In the genomic region with DNA sequence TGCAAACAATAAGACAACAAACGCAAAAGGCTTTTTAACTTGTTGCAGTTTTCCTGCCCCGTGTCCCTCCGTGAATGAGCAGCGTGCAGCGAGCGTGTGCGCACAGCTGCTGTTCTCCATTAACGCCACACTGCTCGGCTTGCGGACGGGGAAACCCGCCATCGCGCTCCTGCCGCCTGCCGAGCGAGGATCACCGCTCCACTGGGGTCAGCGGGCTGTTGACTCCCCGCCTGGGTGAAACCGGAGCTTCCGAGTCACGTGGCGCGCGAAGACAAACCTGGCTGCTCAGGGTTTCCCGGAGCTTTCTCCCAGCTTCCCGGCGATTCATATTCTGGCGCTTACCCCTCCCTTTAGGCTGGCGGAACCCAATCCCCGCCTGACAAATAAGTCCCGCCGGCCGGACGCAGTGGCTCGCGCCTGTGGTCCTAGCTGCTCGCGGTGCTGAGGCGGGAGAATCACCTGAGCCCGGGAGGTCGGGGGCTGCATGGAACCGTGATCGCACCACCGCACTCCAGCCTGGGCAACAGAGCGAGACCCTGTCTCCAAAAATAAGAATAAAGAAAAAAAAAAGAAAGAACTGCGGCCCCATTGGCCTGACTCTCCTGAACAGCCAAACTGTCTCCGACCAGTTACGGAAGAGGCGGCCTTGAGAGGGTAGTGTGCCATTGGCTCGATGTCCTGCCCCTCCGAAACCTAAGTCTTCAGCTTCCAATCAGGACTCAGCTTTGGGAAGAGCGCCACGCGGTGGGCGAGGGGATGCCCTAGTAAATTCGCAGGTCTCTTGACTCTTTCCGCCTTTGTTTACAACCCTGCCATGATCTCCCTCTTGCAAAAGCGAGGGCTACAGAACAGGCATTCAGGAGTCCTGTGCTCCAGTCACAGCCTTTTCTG, we compare ENCODE assay signal across 1 cellular context.
TF ChIP-seq lines count a peak whose summit lies in the region.

A gene with protein sequence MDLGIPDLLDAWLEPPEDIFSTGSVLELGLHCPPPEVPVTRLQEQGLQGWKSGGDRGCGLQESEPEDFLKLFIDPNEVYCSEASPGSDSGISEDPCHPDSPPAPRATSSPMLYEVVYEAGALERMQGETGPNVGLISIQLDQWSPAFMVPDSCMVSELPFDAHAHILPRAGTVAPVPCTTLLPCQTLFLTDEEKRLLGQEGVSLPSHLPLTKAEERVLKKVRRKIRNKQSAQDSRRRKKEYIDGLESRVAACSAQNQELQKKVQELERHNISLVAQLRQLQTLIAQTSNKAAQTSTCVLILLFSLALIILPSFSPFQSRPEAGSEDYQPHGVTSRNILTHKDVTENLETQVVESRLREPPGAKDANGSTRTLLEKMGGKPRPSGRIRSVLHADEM (plus strand): TSS at position 794 of the 891 bp plus-strand sequence. CDS start 624 bp downstream, outside the sequence.

TF ChIP-seq in HEK293, 187 proteins besides CTCF, POLR2A, EP300 and RAD21 (continued from another document):
- TF ChIP-seq, protein P1, sequence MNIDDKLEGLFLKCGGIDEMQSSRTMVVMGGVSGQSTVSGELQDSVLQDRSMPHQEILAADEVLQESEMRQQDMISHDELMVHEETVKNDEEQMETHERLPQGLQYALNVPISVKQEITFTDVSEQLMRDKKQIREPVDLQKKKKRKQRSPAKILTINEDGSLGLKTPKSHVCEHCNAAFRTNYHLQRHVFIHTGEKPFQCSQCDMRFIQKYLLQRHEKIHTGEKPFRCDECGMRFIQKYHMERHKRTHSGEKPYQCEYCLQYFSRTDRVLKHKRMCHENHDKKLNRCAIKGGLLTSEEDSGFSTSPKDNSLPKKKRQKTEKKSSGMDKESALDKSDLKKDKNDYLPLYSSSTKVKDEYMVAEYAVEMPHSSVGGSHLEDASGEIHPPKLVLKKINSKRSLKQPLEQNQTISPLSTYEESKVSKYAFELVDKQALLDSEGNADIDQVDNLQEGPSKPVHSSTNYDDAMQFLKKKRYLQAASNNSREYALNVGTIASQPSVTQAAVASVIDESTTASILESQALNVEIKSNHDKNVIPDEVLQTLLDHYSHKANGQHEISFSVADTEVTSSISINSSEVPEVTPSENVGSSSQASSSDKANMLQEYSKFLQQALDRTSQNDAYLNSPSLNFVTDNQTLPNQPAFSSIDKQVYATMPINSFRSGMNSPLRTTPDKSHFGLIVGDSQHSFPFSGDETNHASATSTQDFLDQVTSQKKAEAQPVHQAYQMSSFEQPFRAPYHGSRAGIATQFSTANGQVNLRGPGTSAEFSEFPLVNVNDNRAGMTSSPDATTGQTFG (tag by site-specific recombination; IDR thresholded peaks at IDR 0.05; ENCODE audit: borderline replicate concordance) = no peak
- TF ChIP-seq MYNN (tag by site-specific recombination; IDR thresholded peaks at IDR 0.05; ENCODE audit: borderline replicate concordance) (no peak), ZNF114 (tag by site-specific recombination; IDR thresholded peaks at IDR 0.05) (no peak), ZNF514 (tag by site-specific recombination; IDR thresholded peaks at IDR 0.05) (no peak), ZNF133 (tag by site-specific recombination; IDR thresholded peaks at IDR 0.05) (no peak), ZFP37 (tag by site-specific recombination; IDR thresholded peaks at IDR 0.05) (peak; percentile 10; the same call in 1 of the 2 replicates), SP3 (tag by site-specific recombination; IDR thresholded peaks at IDR 0.05) (peak; percentile 77), KLF1 (tag by site-specific recombination; IDR thresholded peaks at IDR 0.05) (no peak), IKZF3 (tag by site-specific recombination; IDR thresholded peaks at IDR 0.05) (peak; percentile 100)
- TF ChIP-seq, protein P2, sequence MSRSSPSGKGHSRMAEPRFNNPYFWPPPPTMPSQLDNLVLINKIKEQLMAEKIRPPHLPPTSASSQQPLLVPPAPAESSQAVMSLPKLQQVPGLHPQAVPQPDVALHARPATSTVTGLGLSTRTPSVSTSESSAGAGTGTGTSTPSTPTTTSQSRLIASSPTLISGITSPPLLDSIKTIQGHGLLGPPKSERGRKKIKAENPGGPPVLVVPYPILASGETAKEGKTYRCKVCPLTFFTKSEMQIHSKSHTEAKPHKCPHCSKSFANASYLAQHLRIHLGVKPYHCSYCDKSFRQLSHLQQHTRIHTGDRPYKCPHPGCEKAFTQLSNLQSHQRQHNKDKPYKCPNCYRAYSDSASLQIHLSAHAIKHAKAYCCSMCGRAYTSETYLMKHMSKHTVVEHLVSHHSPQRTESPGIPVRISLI (tag by site-specific recombination; IDR thresholded peaks at IDR 0.05) = peak; percentile 95; the same call in 1 of the 2 replicates
- TF ChIP-seq, protein P3, sequence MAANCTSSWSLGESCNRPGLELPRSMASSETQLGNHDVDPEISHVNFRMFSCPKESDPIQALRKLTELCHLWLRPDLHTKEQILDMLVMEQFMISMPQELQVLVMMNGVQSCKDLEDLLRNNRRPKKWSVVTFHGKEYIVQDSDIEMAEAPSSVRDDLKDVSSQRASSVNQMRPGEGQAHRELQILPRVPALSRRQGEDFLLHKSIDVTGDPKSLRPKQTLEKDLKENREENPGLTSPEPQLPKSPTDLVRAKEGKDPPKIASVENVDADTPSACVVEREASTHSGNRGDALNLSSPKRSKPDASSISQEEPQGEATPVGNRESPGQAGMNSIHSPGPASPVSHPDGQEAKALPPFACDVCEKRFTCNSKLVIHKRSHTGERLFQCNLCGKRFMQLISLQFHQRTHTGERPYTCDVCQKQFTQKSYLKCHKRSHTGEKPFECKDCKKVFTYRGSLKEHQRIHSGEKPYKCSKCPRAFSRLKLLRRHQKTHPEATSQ (tag by site-specific recombination; IDR thresholded peaks at IDR 0.05) = no peak
